ENCODE assay signal across 1 cellular context in genomic region chr1:171781167-171781875, GRCh38.
TF ChIP-seq lines count a peak whose summit lies in the region.

Gene METTL13, plus strand, starts transcription at chr1:171781660. Its CDS starts 308 bp downstream, at chr1:171781968.

TF ChIP-seq in K562, 482 proteins besides CTCF, POLR2A, EP300 and RAD21 (continued from another document and continues in another):
- TF ChIP-seq CC2D1A (IDR thresholded peaks at IDR 0.05) (peak; percentile 97), NCOA1 (IDR thresholded peaks at IDR 0.05; ENCODE audit: low read depth) (0 out of 2 replicates have a peak, but pooled peaks have one; percentile 12), ZNF12 (CRISPR knock-in tag; IDR thresholded peaks at IDR 0.05) (peak; percentile 84), ZNF197 (CRISPR knock-in tag; IDR thresholded peaks at IDR 0.05; ENCODE audit: low read depth) (peak; percentile 75), CTCFL (IDR thresholded peaks at IDR 0.05; ENCODE audit: borderline replicate concordance, insufficient read depth, low read depth, low read length, poor library complexity, severe bottlenecking) (no peak), BRD9 (IDR thresholded peaks at IDR 0.05; ENCODE audit: low read depth, partially characterized antibody) (no peak), PCBP2 (IDR thresholded peaks at IDR 0.05; ENCODE audit: low read depth, low read length, poor library complexity, severe bottlenecking) (no peak), ARHGAP35 (IDR thresholded peaks at IDR 0.05; ENCODE audit: partially characterized antibody) (no peak), PHF20 (IDR thresholded peaks at IDR 0.05; ENCODE audit: partially characterized antibody) (peak; percentile 96), FOXK1 (CRISPR knock-in tag; IDR thresholded peaks at IDR 0.05; ENCODE audit: borderline replicate concordance) (no peak), GATAD2A (IDR thresholded peaks at IDR 0.05) (no peak), CEBPG (CRISPR knock-in tag; IDR thresholded peaks at IDR 0.05) (no peak), CEBPG (tag; conservative IDR thresholded peaks at IDR 0.05 in 1 of 2, IDR thresholded peaks at IDR 0.05 in 1 of 2) (no peak), SRSF7 (optimal IDR thresholded peaks at IDR 0.05; ENCODE audit: low read depth, low read length) (no peak), THAP12 (CRISPR knock-in tag; IDR thresholded peaks at IDR 0.05) (no peak), RBM25 (IDR thresholded peaks at IDR 0.05; ENCODE audit: low read depth, low read length, severe bottlenecking) (peak; percentile 87), RBM39 (optimal IDR thresholded peaks at IDR 0.05; ENCODE audit: low read depth, low read length) (no peak), POU5F1 (IDR thresholded peaks at IDR 0.05; ENCODE audit: borderline replicate concordance, low read depth, low read length, partially characterized antibody) (no peak), MYC (IDR thresholded peaks at IDR 0.05; ENCODE audit: low read depth, low read length) (peak; percentile 85), MYC (CRISPR knock-in tag; IDR thresholded peaks at IDR 0.05; ENCODE audit: borderline replicate concordance, low read depth) (no peak), BMI1 (IDR thresholded peaks at IDR 0.05; ENCODE audit: low read length) (no peak), SAFB (IDR thresholded peaks at IDR 0.05; ENCODE audit: borderline replicate concordance, low read depth, low read length) (no peak), ZNF407 (IDR thresholded peaks at IDR 0.05; ENCODE audit: low read depth) (no peak), ZBTB34 (CRISPR knock-in tag; IDR thresholded peaks at IDR 0.05) (no peak), ATF2 (CRISPR knock-in tag; IDR thresholded peaks at IDR 0.05) (no peak), HDAC1 (IDR thresholded peaks at IDR 0.05) (peak in 1 of 2 experiments; percentile 99; a peak in 2 of 4 replicates), CTBP1 (IDR thresholded peaks at IDR 0.05; ENCODE audit: borderline replicate concordance) (peak; percentile 77), ZNF512 (tag; IDR thresholded peaks at IDR 0.05) (no peak), ZNF184 (CRISPR knock-in tag; IDR thresholded peaks at IDR 0.05) (no peak), REST (CRISPR knock-in tag; IDR thresholded peaks at IDR 0.05; ENCODE audit: low read depth) (0 out of 2 replicates have a peak, but pooled peaks have one; percentile 52), ARID1B (IDR thresholded peaks at IDR 0.05) (peak; percentile 5; the same call in 1 of the 2 replicates), SMAD1 (IDR thresholded peaks at IDR 0.05; ENCODE audit: low read depth, low read length, partially characterized antibody) (peak; percentile 65), PHTF2 (CRISPR knock-in tag; IDR thresholded peaks at IDR 0.05) (no peak), MTA2 (IDR thresholded peaks at IDR 0.05; ENCODE audit: low read depth) (no peak; the same call in none of the 2 replicates)
